In genomic region chr19:17390665-17391370, GRCh38 we compare ENCODE assay signal across 8 cellular contexts. TPM values are rescaled to one million over a fixed set of nuclear protein-coding genes. Genes with fewer than 3 reads are reported as not detected.
DNase-seq lines count a peak whose midpoint lies in the region; ATAC-seq and TF ChIP-seq lines count a peak whose summit lies in the region.

No MANE protein-coding gene starts in this region.

- no peaks in the 10 kb centered on the region for H3K27me3 Mint-ChIP-seq in CD4-positive, alpha-beta T cell
- H3K27me3 Mint-ChIP-seq in effector memory CD8-positive, alpha-beta T cell, result no peaks in the 10 kb centered on the region

- POLR2A ChIA-PET in CD4-positive, alpha-beta T cell (lab: Charles Lee), result interaction anchor here (1.0 to 1.2 kb wide), 3 partner anchors 14 to 82 kb away, joined by 3 to 6 read pairs (median 4); partner anchors contain the start of genes BST2, DDA1 and MVB12A

- H3K9me3 ChIP-seq in CD4-positive, alpha-beta T cell (ENCODE audit: control insufficient read depth, low read length), result no peaks in the 10 kb centered on the region
- peaks cover 18% of the 10 kb centered on the region for H3K9me3 ChIP-seq in mesodermal cell (ENCODE audit: control insufficient read depth, low read length)

- H3K27me3 ChIP-seq in CD4-positive, alpha-beta T cell (ENCODE audit: control insufficient read depth, insufficient read depth, low read length), result no peaks in the 10 kb centered on the region

- H3K27ac Mint-ChIP-seq in CD4-positive, alpha-beta T cell, result no peak overlapping the region
- peak overlapping the region; percentile 24 to 74 for H3K27ac Mint-ChIP-seq in effector memory CD8-positive, alpha-beta T cell

- TF ChIP-seq CTCF in CD4-positive, alpha-beta T cell (IDR thresholded peaks at IDR 0.05), result peak; percentile 67

- H3K4me3 Mint-ChIP-seq in CD4-positive, alpha-beta T cell, result peak overlapping the region; percentile 93
- peak overlapping the region; percentile 84 to 91 for H3K4me3 Mint-ChIP-seq in effector memory CD8-positive, alpha-beta T cell

- H3K36me3 ChIP-seq in mesodermal cell (ENCODE audit: control insufficient read depth, insufficient read depth, low read length), result no peaks in the 10 kb centered on the region

- H3K9me3 Mint-ChIP-seq in CD4-positive, alpha-beta T cell, result no peaks in the 10 kb centered on the region
- no peaks in the 10 kb centered on the region for H3K9me3 Mint-ChIP-seq in effector memory CD8-positive, alpha-beta T cell

- DNase-seq in CD4-positive, alpha-beta T cell, result peak; percentile 83 to 91 (median 86)
- DNase-seq in NCI-H774 (lab: John Stamatoyannopoulos, UW), result peak; percentile 93
- peak; percentile 81 to 82 for DNase-seq in activated CD8-positive, alpha-beta memory T cell treated with anti-CD3 and anti-CD28 coated beads for 1 hour (ENCODE audit: extremely low read depth in 1 of 2, low read depth in 1 of 2)
- peak; percentile 78 to 86 (median 86) for DNase-seq in effector memory CD8-positive, alpha-beta T cell
- peak; percentile 80 for DNase-seq in stimulated activated CD8-positive, alpha-beta memory T cell treated with anti-CD3 and anti-CD28 coated beads, Interleukin-12 subunit alpha, Interleukin-12 subunit beta, amount 100 ng/mL, for 4 hours (ENCODE audit: low read depth)

- CTCF ChIA-PET in CD4-positive, alpha-beta T cell (lab: Charles Lee), result interaction anchor here (0.5 to 1.3 kb wide), 7 partner anchors 14 to 1550 kb away, joined by 3 to 8 read pairs (median 3); partner anchors contain the start of genes BABAM1, BST2, DDA1 and MVB12A

- intact Hi-C loops in CD4-positive, alpha-beta T cell (cut with DNase I, micrococcal nuclease), result loop anchor here (1.0 to 5.0 kb wide), 3 partner anchors 45 to 99 kb away; no protein-coding TSS in a partner anchor

- peaks cover 5% of the 10 kb centered on the region for H3K4me1 ChIP-seq in mesodermal cell (ENCODE audit: control insufficient read depth, insufficient read depth, low read length, poor library complexity, severe bottlenecking)

- 0 to 1% methylated on average over 25 to 48 of the region's 50 CpGs for WGBS in mesodermal cell (ENCODE audit: insufficient coverage in 2 of 2), 2 experiments

- ATAC-seq in CD4-positive, alpha-beta T cell (ENCODE audit: poor library complexity), result peak; percentile 99
- ATAC-seq in GM19395 (IDR thresholded peaks at IDR 0.05; ENCODE audit: unreplicated experiment), result peak; percentile 83
- peak; percentile 62 for ATAC-seq in HG03558 (IDR thresholded peaks at IDR 0.05; ENCODE audit: extremely low read depth, unreplicated experiment)
- ATAC-seq in effector memory CD8-positive, alpha-beta T cell (replicated peaks), result peak; percentile 99

- peaks cover 23% of the 10 kb centered on the region for H3K4me1 Mint-ChIP-seq in CD4-positive, alpha-beta T cell (ENCODE audit: low read depth)
- peaks cover 19 to 20% of the 10 kb centered on the region in 2 donors for H3K4me1 Mint-ChIP-seq in effector memory CD8-positive, alpha-beta T cell (ENCODE audit: low read depth in 2 of 2)

- H3K27ac ChIP-seq in CD4-positive, alpha-beta T cell (ENCODE audit: low read depth, low read length), result no peak overlapping the region
- H3K27ac ChIP-seq in mesodermal cell (ENCODE audit: low read depth, low read length, severe bottlenecking), result peak overlapping the region; percentile 29

- peak overlapping the region; percentile 53 for H3K4me3 ChIP-seq in mesodermal cell (ENCODE audit: extremely low read depth, insufficient read depth, low read length, poor library complexity, severe bottlenecking)

- H3K36me3 Mint-ChIP-seq in CD4-positive, alpha-beta T cell (ENCODE audit: low read depth), result no peaks in the 10 kb centered on the region
- H3K36me3 Mint-ChIP-seq in effector memory CD8-positive, alpha-beta T cell (ENCODE audit: insufficient read depth), result peaks cover 4% of the 10 kb centered on the region

RNA-seq across cellular contexts. Expression of gene CCDC194, which starts 3.2 kb away (rescaled TPM):
- total RNA-seq in CD4-positive, alpha-beta T cell, result not detected
- polyA plus RNA-seq in mesodermal cell (2013, experiment 1 of 2), result 0.85 TPM
- polyA plus RNA-seq in mesodermal cell (2013, experiment 2 of 2), result 1.7 TPM

RNA-seq across cellular contexts. Expression of gene PLVAP, which starts 13.7 kb away (rescaled TPM):
- not detected for total RNA-seq in CD4-positive, alpha-beta T cell
- 180 TPM for polyA plus RNA-seq in mesodermal cell (2013, experiment 1 of 2)
- 135 TPM for polyA plus RNA-seq in mesodermal cell (2013, experiment 2 of 2)

RNA-seq across cellular contexts. Expression of gene BST2, which starts 14.6 kb away (rescaled TPM):
- 10 to 100 TPM; 16.1 to 16.8 TPM for total RNA-seq in CD4-positive, alpha-beta T cell
- 78.1 TPM for polyA plus RNA-seq in mesodermal cell (2013, experiment 1 of 2)
- polyA plus RNA-seq in mesodermal cell (2013, experiment 2 of 2), result 86.5 TPM

RNA-seq across cellular contexts. Expression of gene MVB12A, which starts 29.0 kb away (rescaled TPM):
- total RNA-seq in CD4-positive, alpha-beta T cell, result 10 to 100 TPM in 1 of 2 experiments, 1 to 10 TPM in 1; 9.8 to 10.7 TPM
- 86.3 TPM for polyA plus RNA-seq in mesodermal cell (2013, experiment 1 of 2)
- 73.6 TPM for polyA plus RNA-seq in mesodermal cell (2013, experiment 2 of 2)

RNA-seq across cellular contexts. Expression of gene GTPBP3, which starts 53.5 kb away (rescaled TPM):
- total RNA-seq in CD4-positive, alpha-beta T cell, result 10 to 100 TPM; 21.2 to 24.0 TPM
- 34.5 TPM for polyA plus RNA-seq in mesodermal cell (2013, experiment 1 of 2)
- 28.0 TPM for polyA plus RNA-seq in mesodermal cell (2013, experiment 2 of 2)
